Comparison of ENCODE assay signal across 15 cellular contexts in genomic region chr6:127192911-127193503, GRCh38.
DNase-seq lines count a peak whose midpoint lies in the region; ATAC-seq and TF ChIP-seq lines count a peak whose summit lies in the region.
"Had no signal": no experiment of that assay in that cellular context is flagged by ENCODE, and none has a peak within 500 bp of the region (broad histone marks: within the 10 kb centered on the region; RNA-seq: fewer than 3 reads in every experiment).

No MANE protein-coding gene starts in this region.

- intact Hi-C loops in left lung (cut with DNase I): loop anchor here in 1 of 2 donors (10.0 kb wide), 1 partner anchor 388 kb away; no protein-coding TSS in a partner anchor
- intact Hi-C loops in activated CD8-positive, alpha-beta T cell treated with anti-CD3 and anti-CD28 coated beads for 36 hours (cut with micrococcal nuclease): no loop called here
- intact Hi-C loops in activated CD4-positive, alpha-beta T cell treated with anti-CD3 and anti-CD28 coated beads for 36 hours (cut with DNase I, micrococcal nuclease): no loop called here

- TF ChIP-seq CTCF in cardiac fibroblast (IDR thresholded peaks at IDR 0.05; ENCODE audit: low read depth, low read length): no peak
- no peak for TF ChIP-seq CTCF in left lung (IDR thresholded peaks at IDR 0.05)
- TF ChIP-seq CTCF in upper lobe of left lung (IDR thresholded peaks at IDR 0.05): no peak
- no peak for TF ChIP-seq CTCF in hepatocyte (IDR thresholded peaks at IDR 0.05; ENCODE audit: poor library complexity)
- TF ChIP-seq CTCF in activated CD8-positive, alpha-beta T cell treated with anti-CD3 and anti-CD28 coated beads for 36 hours (IDR thresholded peaks at IDR 0.05): no peak

- H3K36me3 ChIP-seq in left lung (no peaks in the 10 kb centered on the region), upper lobe of left lung (no peaks in the 10 kb centered on the region), hepatocyte (replicated peaks; ENCODE audit: insufficient read depth, low read depth) (no peaks in the 10 kb centered on the region)

- H3K4me1 ChIP-seq in left lung (peaks cover 8 to 28% of the 10 kb centered on the region in 2 donors), upper lobe of left lung (peaks cover 3 to 13% (median 4%) of the 10 kb centered on the region in 4 donors), hepatocyte (ENCODE audit: insufficient read depth) (no peaks in the 10 kb centered on the region)

- H3K4me3 ChIP-seq in cardiac fibroblast (replicated peaks in 1 of 2; ENCODE audit: low read depth in 2 of 2, low read length in 2 of 2) (no peak overlapping the region), left lung (no peak overlapping the region), upper lobe of left lung (no peak overlapping the region), hepatocyte (no peak overlapping the region)

- H3K9me2 ChIP-seq in hepatocyte (replicated peaks; ENCODE audit: insufficient read depth): no peaks in the 10 kb centered on the region

- POLR2A ChIA-PET in activated CD8-positive, alpha-beta T cell treated with anti-CD3 and anti-CD28 coated beads for 36 hours (lab: Charles Lee): no interaction called here
- POLR2A ChIA-PET in activated CD4-positive, alpha-beta T cell treated with anti-CD3 and anti-CD28 coated beads for 36 hours (lab: Charles Lee): no interaction called here

- H3K27ac ChIP-seq in left lung (peak overlapping the region; percentile 63 to 67), upper lobe of left lung (peak overlapping the region in 3 of 4 donors; percentile 6 to 57 (median 49)), hepatocyte (no peak overlapping the region)

- no peak overlapping the region for H2AFZ ChIP-seq in hepatocyte

- H3K27me3 Mint-ChIP-seq in activated CD8-positive, alpha-beta T cell treated with anti-CD3 and anti-CD28 coated beads for 36 hours: no peaks in the 10 kb centered on the region
- H3K27me3 Mint-ChIP-seq in activated CD4-positive, alpha-beta T cell treated with anti-CD3 and anti-CD28 coated beads for 36 hours: no peaks in the 10 kb centered on the region

- DNase-seq in LHCN-M2 (ENCODE audit: low read depth) (peak; percentile 57), cardiac fibroblast (ENCODE audit: low read depth in 2 of 2) (peak; percentile 74 to 77), left lung (no peak), upper lobe of left lung (no peak), hepatocyte (ENCODE audit: low spot score) (no peak), NCI-H128 (lab: John Stamatoyannopoulos, UW; ENCODE audit: unreplicated experiment) (no peak)
- DNase-seq in activated CD8-positive, alpha-beta T cell treated with anti-CD3 and anti-CD28 coated beads for 36 hours: no peak
- no peak for DNase-seq in activated CD4-positive, alpha-beta T cell treated with anti-CD3 and anti-CD28 coated beads for 36 hours
- DNase-seq: activated CD8-positive, alpha-beta T cell treated with anti-CD3 and anti-CD28 coated beads, Interleukin-2, amount 10 ng/mL, durations not matched to agents 7 days and 5 days; activated naive CD4-positive, alpha-beta T cell treated with anti-CD3 and anti-CD28 coated beads, Interleukin-2, amount 50 U/mL, for 16 hours; DMS153; NCI-H1694 treated with DMSO at 0.1 percent for 48 hours; NK-92 treated with Interleukin-12 subunit alpha and Interleukin-12 subunit beta, amount 100 ng/mL, for 24 hours; stimulated activated naive CD4-positive, alpha-beta T cell; T-helper 17 cell had no signal

- no peak for TF ChIP-seq POLR2A in upper lobe of left lung (IDR thresholded peaks at IDR 0.05)

- no peaks in the 10 kb centered on the region for H4K20me1 ChIP-seq in hepatocyte (ENCODE audit: insufficient read depth, poor library complexity, severe bottlenecking)

- H3K4me3 Mint-ChIP-seq in activated CD8-positive, alpha-beta T cell treated with anti-CD3 and anti-CD28 coated beads for 36 hours: no peak overlapping the region
- no peak overlapping the region for H3K4me3 Mint-ChIP-seq in activated CD4-positive, alpha-beta T cell treated with anti-CD3 and anti-CD28 coated beads for 36 hours
- H3K4me3 Mint-ChIP-seq: activated CD8-positive, alpha-beta T cell treated with anti-CD3 and anti-CD28 coated beads, Interleukin-2, amount 10 ng/mL, durations not matched to agents 7 days and 5 days; T-helper 17 cell had no signal

- peak in 1 of 4 donors; percentile 15 for TF ChIP-seq EP300 in upper lobe of left lung (IDR thresholded peaks at IDR 0.05)

- CTCF ChIA-PET in activated CD8-positive, alpha-beta T cell treated with anti-CD3 and anti-CD28 coated beads for 36 hours (lab: Charles Lee): no interaction called here
- CTCF ChIA-PET in activated CD4-positive, alpha-beta T cell treated with anti-CD3 and anti-CD28 coated beads for 36 hours (lab: Charles Lee): no interaction called here

- WGBS in upper lobe of left lung, 2 donors: 31 to 41% methylated on average over 3 of the region's 3 CpGs
- whole genome bisulfite sequencing in hepatocyte (ENCODE audit: low lambda C conversion rate, missing lambda C conversion rate): 64% methylated on average over 3 of the region's 3 CpGs

- no peak overlapping the region for H3K27ac Mint-ChIP-seq in activated CD8-positive, alpha-beta T cell treated with anti-CD3 and anti-CD28 coated beads for 36 hours
- no peak overlapping the region for H3K27ac Mint-ChIP-seq in activated CD4-positive, alpha-beta T cell treated with anti-CD3 and anti-CD28 coated beads for 36 hours
- H3K27ac Mint-ChIP-seq: activated CD8-positive, alpha-beta T cell treated with anti-CD3 and anti-CD28 coated beads, Interleukin-2, amount 10 ng/mL, durations not matched to agents 7 days and 5 days; T-helper 17 cell had no signal

- no peaks in the 10 kb centered on the region for H3K36me3 Mint-ChIP-seq in activated CD8-positive, alpha-beta T cell treated with anti-CD3 and anti-CD28 coated beads for 36 hours (ENCODE audit: low read depth)
- H3K36me3 Mint-ChIP-seq in activated CD4-positive, alpha-beta T cell treated with anti-CD3 and anti-CD28 coated beads for 36 hours (ENCODE audit: low read depth): no peaks in the 10 kb centered on the region

- H3K9me3 Mint-ChIP-seq in activated CD8-positive, alpha-beta T cell treated with anti-CD3 and anti-CD28 coated beads for 36 hours: no peaks in the 10 kb centered on the region
- H3K9me3 Mint-ChIP-seq in activated CD4-positive, alpha-beta T cell treated with anti-CD3 and anti-CD28 coated beads for 36 hours (ENCODE audit: low read depth): no peaks in the 10 kb centered on the region

- no peaks in the 10 kb centered on the region for H3K4me1 Mint-ChIP-seq in activated CD8-positive, alpha-beta T cell treated with anti-CD3 and anti-CD28 coated beads for 36 hours (ENCODE audit: low read depth)
- no peaks in the 10 kb centered on the region for H3K4me1 Mint-ChIP-seq in activated CD4-positive, alpha-beta T cell treated with anti-CD3 and anti-CD28 coated beads for 36 hours

- ATAC-seq in left lung (peak; percentile 89), upper lobe of left lung (ENCODE audit: low FRiP score in 2 of 2) (peak in 1 of 2 donors; percentile 87)
- no peak for ATAC-seq in activated CD8-positive, alpha-beta T cell treated with anti-CD3 and anti-CD28 coated beads for 36 hours
- ATAC-seq in activated CD4-positive, alpha-beta T cell treated with anti-CD3 and anti-CD28 coated beads for 36 hours: no peak
- ATAC-seq: activated CD8-positive, alpha-beta T cell treated with anti-CD3 and anti-CD28 coated beads, Interleukin-2, amount 10 ng/mL, durations not matched to agents 7 days and 5 days; T-helper 17 cell had no signal

- no peak overlapping the region for H3K4me2 ChIP-seq in hepatocyte

- H3K27me3 ChIP-seq in left lung (no peaks in the 10 kb centered on the region), upper lobe of left lung (no peaks in the 10 kb centered on the region), hepatocyte (no peaks in the 10 kb centered on the region)

- no peaks in the 10 kb centered on the region for H3K79me2 ChIP-seq in hepatocyte

- H3K9me3 ChIP-seq in left lung (no peaks in the 10 kb centered on the region), upper lobe of left lung (no peaks in the 10 kb centered on the region), hepatocyte (ENCODE audit: low read depth) (no peaks in the 10 kb centered on the region)

Comparison
In these comparisons a context has a peak if more than half of its experiments do, and no peak if none do; other contexts are left out.
1. DNase-seq: peak in LHCN-M2 (single experiment) and cardiac fibroblast (2 of 2); none in left lung (0 of 2), upper lobe of left lung (0 of 2), hepatocyte (single experiment), activated CD8-positive, alpha-beta T cell treated with anti-CD3 and anti-CD28 coated beads for 36 hours (single experiment), activated CD4-positive, alpha-beta T cell treated with anti-CD3 and anti-CD28 coated beads for 36 hours (single experiment) and NCI-H128 (single experiment).